Comparison of ENCODE assay signal across 10 cellular contexts in genomic region chr1:2543543-2544092, GRCh38. TPM values are rescaled to one million over a fixed set of nuclear protein-coding genes. Genes with fewer than 3 reads are reported as not detected.
A peak's percentile ranks its signal among the peaks of the same experiment; 100 is the strongest.
DNase-seq lines count a peak whose midpoint lies in the region; ATAC-seq and TF ChIP-seq lines count a peak whose summit lies in the region.
"Had no signal": no experiment of that assay in that cellular context is flagged by ENCODE, and none has a peak within 500 bp of the region (broad histone marks: within the 10 kb centered on the region; RNA-seq: fewer than 3 reads in every experiment).

No MANE protein-coding gene starts in this region.

- H3K4me3 Mint-ChIP-seq in activated CD4-positive, alpha-beta T cell treated with anti-CD3 and anti-CD28 coated beads, Interleukin-2, amount 10 ng/mL, durations not matched to agents 7 days and 5 days: no peak overlapping the region
- no peak overlapping the region for H3K4me3 Mint-ChIP-seq in T-helper 17 cell

- H3K27ac Mint-ChIP-seq in activated CD4-positive, alpha-beta T cell treated with anti-CD3 and anti-CD28 coated beads, Interleukin-2, amount 10 ng/mL, durations not matched to agents 7 days and 5 days: no peak overlapping the region
- no peak overlapping the region for H3K27ac Mint-ChIP-seq in T-helper 17 cell

- peaks cover 20% of the 10 kb centered on the region for H3K4me1 Mint-ChIP-seq in activated CD4-positive, alpha-beta T cell treated with anti-CD3 and anti-CD28 coated beads, Interleukin-2, amount 10 ng/mL, durations not matched to agents 7 days and 5 days
- peaks cover 3% of the 10 kb centered on the region for H3K4me1 Mint-ChIP-seq in T-helper 17 cell

- peaks cover 3% of the 10 kb centered on the region for H3K27me3 Mint-ChIP-seq in activated CD4-positive, alpha-beta T cell treated with anti-CD3 and anti-CD28 coated beads, Interleukin-2, amount 10 ng/mL, durations not matched to agents 7 days and 5 days
- no peaks in the 10 kb centered on the region for H3K27me3 Mint-ChIP-seq in T-helper 17 cell

- POLR2A ChIA-PET in activated CD4-positive, alpha-beta T cell treated with anti-CD3 and anti-CD28 coated beads, Interleukin-2, amount 10 ng/mL, durations not matched to agents 7 days and 5 days (lab: Charles Lee): no interaction called here

- no peaks in the 10 kb centered on the region for H3K36me3 Mint-ChIP-seq in activated CD4-positive, alpha-beta T cell treated with anti-CD3 and anti-CD28 coated beads, Interleukin-2, amount 10 ng/mL, durations not matched to agents 7 days and 5 days (ENCODE audit: low read depth)
- H3K36me3 Mint-ChIP-seq in T-helper 17 cell (ENCODE audit: low read depth): no peaks in the 10 kb centered on the region

- DNase-seq in C1 segment of cervical spinal cord (lab: John Stamatoyannopoulos, UW) (peak in 9 of 14 donors; percentile 32 to 77 (median 52)), EH (ENCODE audit: low read depth) (peak; percentile 41), islet precursor cell (peak; percentile 71), omental fat pad (ENCODE audit: low spot score) (no peak), T-helper 17 cell (no peak)
- DNase-seq in activated CD4-positive, alpha-beta T cell treated with anti-CD3 and anti-CD28 coated beads, Interleukin-2, amount 10 ng/mL, durations not matched to agents 7 days and 5 days: peak; percentile 44
- DNase-seq: PC-9, small intestine had no signal

- no peaks in the 10 kb centered on the region for H3K9me3 ChIP-seq in T-helper 17 cell (ENCODE audit: control insufficient read depth, low read length, poor library complexity, severe bottlenecking)

- no peak for TF ChIP-seq CTCF in omental fat pad (IDR thresholded peaks at IDR 0.05)

- no peaks in the 10 kb centered on the region for H3K9me3 Mint-ChIP-seq in activated CD4-positive, alpha-beta T cell treated with anti-CD3 and anti-CD28 coated beads, Interleukin-2, amount 10 ng/mL, durations not matched to agents 7 days and 5 days

- no peak for ATAC-seq in omental fat pad (ENCODE audit: low FRiP score)
- ATAC-seq in GM19324 (IDR thresholded peaks at IDR 0.05; ENCODE audit: low FRiP score, unreplicated experiment): no peak
- ATAC-seq in HG02678 (IDR thresholded peaks at IDR 0.05; ENCODE audit: unreplicated experiment): no peak
- no peak for ATAC-seq in T-helper 17 cell

- CTCF ChIA-PET in activated CD4-positive, alpha-beta T cell treated with anti-CD3 and anti-CD28 coated beads, Interleukin-2, amount 10 ng/mL, durations not matched to agents 7 days and 5 days (lab: Charles Lee): interaction anchor here (1.1 kb wide), 1 partner anchor 9 kb away, joined by 5 read pairs; no protein-coding TSS in a partner anchor

RNA-seq across cellular contexts. Expression of gene TNFRSF14, which starts 12.6 kb away (rescaled TPM):
- 100 to 1,000 TPM; 182 to 192 TPM for total RNA-seq in activated CD4-positive, alpha-beta T cell treated with anti-CD3 and anti-CD28 coated beads, Interleukin-2, amount 10 ng/mL, durations not matched to agents 7 days and 5 days
- 100 to 1,000 TPM in 1 of 4 donors, 10 to 100 TPM in 3; 26.6 to 108 (median 41.5) TPM for total RNA-seq in omental fat pad
- total RNA-seq in T-helper 17 cell: 100 to 1,000 TPM; 179 to 212 TPM

RNA-seq across cellular contexts. Expression of gene HES5, which starts 13.6 kb away (rescaled TPM):
- not detected for total RNA-seq in activated CD4-positive, alpha-beta T cell treated with anti-CD3 and anti-CD28 coated beads, Interleukin-2, amount 10 ng/mL, durations not matched to agents 7 days and 5 days
- total RNA-seq in omental fat pad: not detected
- total RNA-seq in T-helper 17 cell: not detected
- total RNA-seq: PC-9 had no signal

RNA-seq across cellular contexts. Expression of gene PANK4, which starts 17.2 kb away (rescaled TPM):
- 10 to 100 TPM; 66.6 to 76.6 TPM for total RNA-seq in activated CD4-positive, alpha-beta T cell treated with anti-CD3 and anti-CD28 coated beads, Interleukin-2, amount 10 ng/mL, durations not matched to agents 7 days and 5 days
- total RNA-seq in omental fat pad (10 to 100 TPM; 15.1 to 38.1 (median 27.4) TPM), T-helper 17 cell (10 to 100 TPM; 47.9 to 53.5 TPM)

RNA-seq across cellular contexts. Expression of gene PRXL2B, which starts 43.0 kb away (rescaled TPM):
- total RNA-seq in activated CD4-positive, alpha-beta T cell treated with anti-CD3 and anti-CD28 coated beads, Interleukin-2, amount 10 ng/mL, durations not matched to agents 7 days and 5 days: 10 to 100 TPM; 25.2 to 33.3 TPM
- 10 to 100 TPM in 2 of 4 donors, 1 to 10 TPM in 2; 7.1 to 19.2 (median 8.8) TPM for total RNA-seq in omental fat pad
- total RNA-seq in T-helper 17 cell: 10 to 100 TPM; 17.6 to 18.5 TPM

Comparison
In these comparisons a context has a peak if more than half of its experiments do, and no peak if none do; other contexts are left out.
1. DNase-seq: peak in C1 segment of cervical spinal cord (9 of 14), EH (single experiment), activated CD4-positive, alpha-beta T cell treated with anti-CD3 and anti-CD28 coated beads, Interleukin-2, amount 10 ng/mL, durations not matched to agents 7 days and 5 days (single experiment) and islet precursor cell (single experiment); none in omental fat pad (single experiment) and T-helper 17 cell (0 of 3).